ENCODE assay signal across 6 cellular contexts in the genomic region with DNA sequence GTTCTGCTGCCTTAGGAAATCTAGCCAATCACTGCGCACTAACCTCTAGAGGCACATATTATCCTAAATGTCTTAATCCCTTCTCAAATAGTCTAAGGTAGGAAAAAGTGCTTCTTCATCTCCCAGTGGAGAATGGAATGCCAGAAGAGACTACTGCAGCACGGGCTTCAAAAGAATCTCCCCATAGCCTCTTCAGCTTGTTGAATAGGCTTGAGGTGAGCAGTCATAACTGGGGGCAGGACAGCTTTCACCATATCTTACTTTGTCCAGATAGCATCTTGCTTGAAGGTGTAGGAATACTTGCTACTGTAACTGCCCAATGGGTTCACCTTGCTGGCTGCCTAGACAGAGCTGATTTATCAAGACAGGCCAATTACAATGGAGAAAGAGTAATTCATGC.
"Had no signal": no experiment of that assay in that cellular context is flagged by ENCODE, and none has a peak within 500 bp of the region (broad histone marks: within the 10 kb centered on the region; RNA-seq: fewer than 3 reads in every experiment).

No MANE protein-coding gene starts in this region.

- H3K4me3 Mint-ChIP-seq: GM23338, H9, IgD-negative memory B cell had no signal

- H3K4me1 Mint-ChIP-seq: GM23338, IgD-negative memory B cell had no signal

- H3K9me3 Mint-ChIP-seq: GM23338, H9 had no signal

- H3K36me3 Mint-ChIP-seq: IgD-negative memory B cell had no signal

- H3K27ac Mint-ChIP-seq: GM23338, H9, IgD-negative memory B cell had no signal

- DNase-seq: H9, HCEC 1CT, KBM-7 had no signal

- H3K27me3 Mint-ChIP-seq: IgD-negative memory B cell had no signal

- H3K4me3 ChIP-seq: GM23338 had no signal

- ATAC-seq: GM23338, HepG2 had no signal
